ENCODE assay signal across 8 cellular contexts in genomic region chr20:3209946-3210317, GRCh38. TPM values are rescaled to one million over a fixed set of nuclear protein-coding genes. Genes with fewer than 3 reads are reported as not detected.
A peak's percentile ranks its signal among the peaks of the same experiment; 100 is the strongest.
DNase-seq lines count a peak whose midpoint lies in the region; ATAC-seq, FAIRE-seq and TF ChIP-seq lines count a peak whose summit lies in the region.

No MANE protein-coding gene starts in this region.

- peak overlapping the region; percentile 83 to 86 for H3K9ac ChIP-seq in stomach smooth muscle (ENCODE audit: low read length in 2 of 2)

- H3K4me3 ChIP-seq in CD4-positive, CD25-positive, alpha-beta regulatory T cell (ENCODE audit: low read depth, low read length) = peak overlapping the region; percentile 91
- H3K4me3 ChIP-seq in astrocyte of the spinal cord (ENCODE audit: low read depth, low read length) (peak overlapping the region; percentile 86), kidney epithelial cell (ENCODE audit: low read depth, low read length) (peak overlapping the region; percentile 90), stomach smooth muscle (ENCODE audit: low read length in 2 of 2) (peak overlapping the region; percentile 59 to 97)

- H3K9me3 Mint-ChIP-seq in CD4-positive, CD25-positive, alpha-beta regulatory T cell = peaks cover 0 to 2% (median 0%) of the 10 kb centered on the region in 7 donors
- no peaks in the 10 kb centered on the region for H3K9me3 Mint-ChIP-seq in IgD-negative memory B cell

- TF ChIP-seq CTCF in astrocyte of the spinal cord (IDR thresholded peaks at IDR 0.05; ENCODE audit: low read depth, low read length) (no peak), kidney epithelial cell (IDR thresholded peaks at IDR 0.05; ENCODE audit: insufficient read depth, low read length, poor library complexity, severe bottlenecking) (no peak)

- peaks cover 14% of the 10 kb centered on the region for H3K36me3 Mint-ChIP-seq in CD4-positive, CD25-positive, alpha-beta regulatory T cell
- peaks cover 1% of the 10 kb centered on the region for H3K36me3 Mint-ChIP-seq in IgD-negative memory B cell

- no peaks in the 10 kb centered on the region for H3K27me3 Mint-ChIP-seq in CD4-positive, CD25-positive, alpha-beta regulatory T cell
- H3K27me3 Mint-ChIP-seq in IgD-negative memory B cell = no peaks in the 10 kb centered on the region

- no peaks in the 10 kb centered on the region for H3K27me3 ChIP-seq in CD4-positive, CD25-positive, alpha-beta regulatory T cell (ENCODE audit: control insufficient read depth, insufficient read depth, low read length)
- H3K27me3 ChIP-seq in kidney epithelial cell (ENCODE audit: control insufficient read depth, insufficient read depth, low read length) (no peaks in the 10 kb centered on the region), stomach smooth muscle (ENCODE audit: control insufficient read depth in 1 of 2, insufficient read depth in 2 of 2, low read length in 2 of 2) (no peaks in the 10 kb centered on the region)

- peak overlapping the region; percentile 81 for H3K27ac ChIP-seq in CD4-positive, CD25-positive, alpha-beta regulatory T cell (ENCODE audit: insufficient read depth, low read length, poor library complexity, severe bottlenecking)
- no peak overlapping the region for H3K27ac ChIP-seq in stomach smooth muscle (ENCODE audit: low read length)

- ATAC-seq in CD4-positive, CD25-positive, alpha-beta regulatory T cell (ENCODE audit: low read depth in 2 of 2) = no peak
- no peak for ATAC-seq in GM21529 (IDR thresholded peaks at IDR 0.05; ENCODE audit: unreplicated experiment)
- no peak for ATAC-seq in GM19395 (IDR thresholded peaks at IDR 0.05; ENCODE audit: unreplicated experiment)

- H3K4me1 ChIP-seq in CD4-positive, CD25-positive, alpha-beta regulatory T cell (ENCODE audit: control insufficient read depth, insufficient read depth, low read length, poor library complexity, severe bottlenecking) = peaks cover 18% of the 10 kb centered on the region
- peaks cover 15% of the 10 kb centered on the region for H3K4me1 ChIP-seq in stomach smooth muscle (ENCODE audit: control insufficient read depth, insufficient read depth, low read length)

- peaks cover 5 to 43% (median 26%) of the 10 kb centered on the region in 4 donors for H3K4me1 Mint-ChIP-seq in CD4-positive, CD25-positive, alpha-beta regulatory T cell
- peaks cover 10 to 13% (median 13%) of the 10 kb centered on the region in 3 donors for H3K4me1 Mint-ChIP-seq in IgD-negative memory B cell

- H3K4me3 Mint-ChIP-seq in CD4-positive, CD25-positive, alpha-beta regulatory T cell = peak overlapping the region; percentile 93 to 98 (median 96)
- peak overlapping the region; percentile 88 to 99 (median 98) for H3K4me3 Mint-ChIP-seq in IgD-negative memory B cell

- in situ Hi-C loops in astrocyte of the spinal cord (cut with HindIII; ENCODE audit: low sequenced_read_pairs) = no loop called here

- no peak for TF ChIP-seq POLR2A in H54 (IDR thresholded peaks at IDR 0.05; ENCODE audit: low read depth, low read length)

- H3K9me3 ChIP-seq in CD4-positive, CD25-positive, alpha-beta regulatory T cell (ENCODE audit: control insufficient read depth in 2 of 2, low read length in 2 of 2) = no peaks in the 10 kb centered on the region
- no peaks in the 10 kb centered on the region for H3K9me3 ChIP-seq in stomach smooth muscle (ENCODE audit: control insufficient read depth in 2 of 2, low read length in 2 of 2)

- FAIRE-seq in H54 (lab: Jason Lieb, UNC) = no peak

- peaks cover 12% of the 10 kb centered on the region for H3K36me3 ChIP-seq in CD4-positive, CD25-positive, alpha-beta regulatory T cell (ENCODE audit: control insufficient read depth, insufficient read depth, low read length)
- peaks cover 2% of the 10 kb centered on the region for H3K36me3 ChIP-seq in kidney epithelial cell (ENCODE audit: control insufficient read depth, insufficient read depth, low read length)
- H3K36me3 ChIP-seq in stomach smooth muscle (ENCODE audit: control insufficient read depth in 2 of 2, insufficient read depth in 2 of 2, low read length in 2 of 2) = peaks cover 6 to 11% of the 10 kb centered on the region in 2 donors

- peak in 1 of 3 donors; percentile 34 for DNase-seq in CD4-positive, CD25-positive, alpha-beta regulatory T cell
- peak; percentile 6 for DNase-seq in astrocyte of the spinal cord (ENCODE audit: low read depth, low spot score)
- DNase-seq in kidney epithelial cell (ENCODE audit: low read depth) = no peak
- no peak for DNase-seq in H54 (ENCODE audit: insufficient read length, low spot score)

- H3K27ac Mint-ChIP-seq in CD4-positive, CD25-positive, alpha-beta regulatory T cell = peak overlapping the region; percentile 91 to 99 (median 99)
- H3K27ac Mint-ChIP-seq in IgD-negative memory B cell = peak overlapping the region in 2 of 3 donors; percentile 36 to 94

RNA-seq across cellular contexts. Expression of gene ITPA, which starts 0.6 kb away (rescaled TPM):
- total RNA-seq in CD4-positive, CD25-positive, alpha-beta regulatory T cell = 51.1 TPM
- 10 to 100 TPM; 56.6 to 97.1 (median 88.5) TPM for polyA plus RNA-seq in CD4-positive, CD25-positive, alpha-beta regulatory T cell
- polyA plus RNA-seq in IgD-negative memory B cell = 49.3 TPM
- total RNA-seq in kidney epithelial cell = 71.2 and 80.5 TPM in 2 replicates

RNA-seq across cellular contexts. Expression of gene DDRGK1, which starts 5.5 kb away (rescaled TPM):
- total RNA-seq in CD4-positive, CD25-positive, alpha-beta regulatory T cell = 39.2 TPM
- 10 to 100 TPM; 44.7 to 53.8 (median 49.5) TPM for polyA plus RNA-seq in CD4-positive, CD25-positive, alpha-beta regulatory T cell
- 52.1 TPM for polyA plus RNA-seq in IgD-negative memory B cell
- total RNA-seq in kidney epithelial cell = 89.8 and 108 TPM in 2 replicates

RNA-seq across cellular contexts. Expression of gene SLC4A11, which starts 29.1 kb away (rescaled TPM):
- total RNA-seq in CD4-positive, CD25-positive, alpha-beta regulatory T cell = 0.52 TPM
- under 1 TPM in 1 of 4 donors, not detected in 3; 0.51 TPM for polyA plus RNA-seq in CD4-positive, CD25-positive, alpha-beta regulatory T cell
- polyA plus RNA-seq in IgD-negative memory B cell = not detected
- total RNA-seq in kidney epithelial cell = 4.9 and 8.5 TPM in 2 replicates

RNA-seq across cellular contexts. Expression of gene LZTS3, which starts 36.6 kb away (rescaled TPM):
- total RNA-seq in CD4-positive, CD25-positive, alpha-beta regulatory T cell = 24.2 TPM
- 1 to 10 TPM; 1.0 to 2.3 (median 1.1) TPM for polyA plus RNA-seq in CD4-positive, CD25-positive, alpha-beta regulatory T cell
- 0.45 TPM for polyA plus RNA-seq in IgD-negative memory B cell
- 10.4 and 11.3 TPM in 2 replicates for total RNA-seq in kidney epithelial cell

RNA-seq across cellular contexts. Expression of gene FASTKD5, which starts 50.3 kb away (rescaled TPM):
- total RNA-seq in CD4-positive, CD25-positive, alpha-beta regulatory T cell = 35.0 TPM
- polyA plus RNA-seq in CD4-positive, CD25-positive, alpha-beta regulatory T cell = 10 to 100 TPM; 17.4 to 31.1 (median 25.8) TPM
- polyA plus RNA-seq in IgD-negative memory B cell = 13.6 TPM
- total RNA-seq in kidney epithelial cell = 13.4 and 14.3 TPM in 2 replicates
